In the genomic region with DNA sequence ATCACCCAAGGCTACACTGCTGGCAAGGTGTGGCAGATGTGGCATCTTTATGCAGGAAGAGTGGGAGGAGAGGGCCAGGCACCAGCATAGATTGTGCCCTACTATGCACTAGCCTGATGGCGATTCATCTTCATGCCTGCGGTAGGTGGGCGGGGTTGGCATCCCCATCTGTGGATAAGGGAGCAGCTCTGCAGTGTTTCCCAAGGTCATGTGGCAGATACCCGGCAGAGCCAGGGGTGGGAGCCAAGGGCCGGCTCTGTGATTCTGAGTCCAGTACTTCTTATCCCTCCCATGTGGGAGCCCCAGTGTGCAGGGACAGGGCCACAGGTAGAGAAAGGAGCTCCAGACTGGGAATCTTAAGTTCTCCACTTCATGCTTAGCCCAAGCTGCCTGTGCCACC, we compare ENCODE assay signal across 1 cellular context.
TF ChIP-seq lines count a peak whose summit lies in the region.

No MANE protein-coding gene starts in this region.

TF ChIP-seq in IMR-90, 13 proteins besides CTCF, POLR2A, EP300 and RAD21 (continued from another document):
- TF ChIP-seq, protein P1, sequence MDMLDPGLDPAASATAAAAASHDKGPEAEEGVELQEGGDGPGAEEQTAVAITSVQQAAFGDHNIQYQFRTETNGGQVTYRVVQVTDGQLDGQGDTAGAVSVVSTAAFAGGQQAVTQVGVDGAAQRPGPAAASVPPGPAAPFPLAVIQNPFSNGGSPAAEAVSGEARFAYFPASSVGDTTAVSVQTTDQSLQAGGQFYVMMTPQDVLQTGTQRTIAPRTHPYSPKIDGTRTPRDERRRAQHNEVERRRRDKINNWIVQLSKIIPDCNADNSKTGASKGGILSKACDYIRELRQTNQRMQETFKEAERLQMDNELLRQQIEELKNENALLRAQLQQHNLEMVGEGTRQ (IDR thresholded peaks at IDR 0.05; ENCODE audit: low read depth, low read length), result no peak
- no peak for TF ChIP-seq MAZ (IDR thresholded peaks at IDR 0.05; ENCODE audit: borderline replicate concordance, low read depth, low read length)
